ENCODE assay signal across 26 cellular contexts in the genomic region with DNA sequence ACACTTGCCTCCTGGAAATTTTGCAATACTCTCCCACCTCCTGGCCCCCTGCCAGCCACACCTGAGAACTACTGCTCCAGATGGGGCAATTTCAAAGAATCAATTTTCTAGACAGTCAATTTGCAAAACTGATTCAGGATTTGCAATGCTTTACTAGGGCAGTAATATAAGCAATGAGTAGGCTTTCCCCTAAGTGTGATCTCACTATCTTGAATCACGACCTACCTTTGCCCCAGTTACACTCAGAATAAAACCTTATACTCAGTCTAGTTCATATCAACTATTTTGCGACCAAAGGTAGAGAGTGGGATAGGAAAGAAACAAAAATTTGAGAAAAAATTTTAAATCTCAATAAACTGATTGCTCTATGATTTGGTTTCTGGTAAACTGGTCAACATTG. TPM values are rescaled to one million over a fixed set of nuclear protein-coding genes. Genes with fewer than 3 reads are reported as not detected.
DNase-seq lines count a peak whose midpoint lies in the region; ATAC-seq, FAIRE-seq and TF ChIP-seq lines count a peak whose summit lies in the region.
"Had no signal": no experiment of that assay in that cellular context is flagged by ENCODE, and none has a peak within 500 bp of the region (broad histone marks: within the 10 kb centered on the region; RNA-seq: fewer than 3 reads in every experiment).

No MANE protein-coding gene starts in this region.

- H3K36me3 ChIP-seq in bronchial epithelial cell (ENCODE audit: control insufficient read depth, insufficient read depth, low read length), result peaks cover 4% of the 10 kb centered on the region
- no peaks in the 10 kb centered on the region for H3K36me3 ChIP-seq in CD8-positive, alpha-beta memory T cell (ENCODE audit: insufficient read depth, low read length)

- POLR2A ChIA-PET in CD8-positive, alpha-beta memory T cell (lab: Charles Lee), result no interaction called here

- H3K27me3 ChIP-seq in bronchial epithelial cell (ENCODE audit: control insufficient read depth, insufficient read depth, low read length), result no peaks in the 10 kb centered on the region
- H3K27me3 ChIP-seq in CD8-positive, alpha-beta memory T cell (ENCODE audit: insufficient read depth, low read length, poor library complexity, severe bottlenecking), result no peaks in the 10 kb centered on the region
- H3K27me3 ChIP-seq: BLaER1 treated with 17β-estradiol and CSF1 and Interleukin-3, amounts not matched to agents 10 nM and 100 nM had no signal

- no peak overlapping the region for H3K27ac Mint-ChIP-seq in activated CD4-positive, alpha-beta T cell treated with anti-CD3 and anti-CD28 coated beads, Interleukin-2, amount 10 ng/mL, durations not matched to agents 24 days and 14 days
- no peak overlapping the region for H3K27ac Mint-ChIP-seq in stimulated activated effector memory CD8-positive, alpha-beta T cell treated with anti-CD3 and anti-CD28 coated beads, Interleukin-12 subunit alpha, Interleukin-12 subunit beta, amount 100 ng/mL, for 72 hours
- H3K27ac Mint-ChIP-seq in CD8-positive, alpha-beta memory T cell, result no peak overlapping the region
- H3K27ac Mint-ChIP-seq: CD4-positive, alpha-beta T cell; T-cell had no signal

- no peaks in the 10 kb centered on the region for H3K4me1 Mint-ChIP-seq in activated CD4-positive, alpha-beta T cell treated with anti-CD3 and anti-CD28 coated beads, Interleukin-2, amount 10 ng/mL, durations not matched to agents 24 days and 14 days
- no peaks in the 10 kb centered on the region for H3K4me1 Mint-ChIP-seq in stimulated activated effector memory CD8-positive, alpha-beta T cell treated with anti-CD3 and anti-CD28 coated beads, Interleukin-12 subunit alpha, Interleukin-12 subunit beta, amount 100 ng/mL, for 72 hours
- no peaks in the 10 kb centered on the region for H3K4me1 Mint-ChIP-seq in CD8-positive, alpha-beta memory T cell
- H3K4me1 Mint-ChIP-seq: T-cell had no signal

- peak; percentile 39 for ATAC-seq in stimulated activated effector memory CD8-positive, alpha-beta T cell treated with anti-CD3 and anti-CD28 coated beads, Interleukin-12 subunit alpha, Interleukin-12 subunit beta, amount 100 ng/mL, for 72 hours
- ATAC-seq in HG03342 (IDR thresholded peaks at IDR 0.05; ENCODE audit: unreplicated experiment), result no peak
- ATAC-seq: A549, GM12878, HCT116, Panc1, T-cell had no signal

- H3K36me3 Mint-ChIP-seq in activated CD4-positive, alpha-beta T cell treated with anti-CD3 and anti-CD28 coated beads, Interleukin-2, amount 10 ng/mL, durations not matched to agents 24 days and 14 days (ENCODE audit: low read depth), result peaks cover 35% of the 10 kb centered on the region
- peaks cover 34% of the 10 kb centered on the region for H3K36me3 Mint-ChIP-seq in stimulated activated effector memory CD8-positive, alpha-beta T cell treated with anti-CD3 and anti-CD28 coated beads, Interleukin-12 subunit alpha, Interleukin-12 subunit beta, amount 100 ng/mL, for 72 hours
- H3K36me3 Mint-ChIP-seq in CD8-positive, alpha-beta memory T cell, result peaks cover 15 to 65% (median 29%) of the 10 kb centered on the region in 3 donors

- H3K9me3 Mint-ChIP-seq in activated CD4-positive, alpha-beta T cell treated with anti-CD3 and anti-CD28 coated beads, Interleukin-2, amount 10 ng/mL, durations not matched to agents 24 days and 14 days, result no peaks in the 10 kb centered on the region
- H3K9me3 Mint-ChIP-seq in stimulated activated effector memory CD8-positive, alpha-beta T cell treated with anti-CD3 and anti-CD28 coated beads, Interleukin-12 subunit alpha, Interleukin-12 subunit beta, amount 100 ng/mL, for 72 hours, result no peaks in the 10 kb centered on the region
- no peaks in the 10 kb centered on the region for H3K9me3 Mint-ChIP-seq in CD8-positive, alpha-beta memory T cell
- H3K9me3 Mint-ChIP-seq: CD4-positive, alpha-beta T cell; T-cell had no signal

- FAIRE-seq in bronchial epithelial cell (lab: Jason Lieb, UNC), result no peak
- FAIRE-seq: A549, GM12878, H1 had no signal

- peak; percentile 10 for DNase-seq in activated CD4-positive, alpha-beta T cell treated with anti-CD3 and anti-CD28 coated beads for 48 hours
- DNase-seq in activated CD4-positive, alpha-beta T cell treated with anti-CD3 and anti-CD28 coated beads, Interleukin-2, amount 10 ng/mL, durations not matched to agents 24 days and 14 days, result no peak
- DNase-seq in HuH-7 (ENCODE audit: low spot score) (peak; percentile 2), bronchial epithelial cell (ENCODE audit: low read depth) (peak; percentile 3)
- DNase-seq in stimulated activated effector memory CD8-positive, alpha-beta T cell treated with anti-CD3 and anti-CD28 coated beads, Interleukin-12 subunit alpha, Interleukin-12 subunit beta, amount 100 ng/mL, for 72 hours (ENCODE audit: low spot score in 2 of 2), result no peak
- DNase-seq in CD8-positive, alpha-beta memory T cell, result no peak
- DNase-seq: AML-193; CD4-positive, alpha-beta T cell; COR-L47; GDM1; NCI-H1048; NCI-H1417; NCI-H1694; NCI-H2029 treated with DMSO at 0.1 percent for 48 hours; NCI-H524 treated with DMSO at 0.1 percent for 48 hours; SHP77; T-cell had no signal

- no peaks in the 10 kb centered on the region for H3K27me3 Mint-ChIP-seq in activated CD4-positive, alpha-beta T cell treated with anti-CD3 and anti-CD28 coated beads, Interleukin-2, amount 10 ng/mL, durations not matched to agents 24 days and 14 days
- no peaks in the 10 kb centered on the region for H3K27me3 Mint-ChIP-seq in CD8-positive, alpha-beta memory T cell
- H3K27me3 Mint-ChIP-seq: CD4-positive, alpha-beta T cell; T-cell had no signal

- H3K9me3 ChIP-seq in CD8-positive, alpha-beta memory T cell (ENCODE audit: low read length), result no peaks in the 10 kb centered on the region
- H3K9me3 ChIP-seq: A549; BLaER1 treated with 17β-estradiol and CSF1 and Interleukin-3, amounts not matched to agents 10 nM and 100 nM had no signal

- CTCF ChIA-PET in CD8-positive, alpha-beta memory T cell (lab: Charles Lee), result no interaction called here

- H3K4me3 Mint-ChIP-seq in activated CD4-positive, alpha-beta T cell treated with anti-CD3 and anti-CD28 coated beads, Interleukin-2, amount 10 ng/mL, durations not matched to agents 24 days and 14 days, result no peak overlapping the region
- no peak overlapping the region for H3K4me3 Mint-ChIP-seq in stimulated activated effector memory CD8-positive, alpha-beta T cell treated with anti-CD3 and anti-CD28 coated beads, Interleukin-12 subunit alpha, Interleukin-12 subunit beta, amount 100 ng/mL, for 72 hours
- no peak overlapping the region for H3K4me3 Mint-ChIP-seq in CD8-positive, alpha-beta memory T cell
- H3K4me3 Mint-ChIP-seq: CD4-positive, alpha-beta T cell; T-cell had no signal

- intact Hi-C loops in activated CD4-positive, alpha-beta T cell treated with anti-CD3 and anti-CD28 coated beads, Interleukin-2, amount 10 ng/mL, durations not matched to agents 24 days and 14 days (cut with micrococcal nuclease), result no loop called here

- TF ChIP-seq CTCF in bronchial epithelial cell (IDR thresholded peaks at IDR 0.05; ENCODE audit: insufficient read depth, low read length, severe bottlenecking), result no peak

- H3K27ac ChIP-seq in CD8-positive, alpha-beta memory T cell (ENCODE audit: low read depth, low read length), result no peak overlapping the region
- H3K27ac ChIP-seq: A549; BLaER1 treated with 17β-estradiol and CSF1 and Interleukin-3, amounts not matched to agents 10 nM and 100 nM; KMS-11; RWPE1 had no signal

- H3K4me1 ChIP-seq in CD8-positive, alpha-beta memory T cell (ENCODE audit: insufficient read depth, low read length), result no peaks in the 10 kb centered on the region
- H3K4me1 ChIP-seq: A549 had no signal

- no peak overlapping the region for H3K4me3 ChIP-seq in bronchial epithelial cell (ENCODE audit: low read depth, low read length)
- H3K4me3 ChIP-seq in CD8-positive, alpha-beta memory T cell (ENCODE audit: low read length), result no peak overlapping the region
- H3K4me3 ChIP-seq: A549; BLaER1 treated with 17β-estradiol and CSF1 and Interleukin-3, amounts not matched to agents 10 nM and 100 nM; GM12878 had no signal

RNA-seq across cellular contexts. Expression of a gene that starts 54.4 kb away (rescaled TPM):
- total RNA-seq in activated CD4-positive, alpha-beta T cell treated with anti-CD3 and anti-CD28 coated beads, Interleukin-2, amount 10 ng/mL, durations not matched to agents 24 days and 14 days, result 86.5 and 88.7 TPM in 2 replicates
- 30.8 and 37.0 TPM in 2 replicates for total RNA-seq in bronchial epithelial cell
- total RNA-seq in CD8-positive, alpha-beta memory T cell, result 10 to 100 TPM; 64.1 to 75.0 TPM
- 22.2 TPM for polyA plus RNA-seq in CD8-positive, alpha-beta memory T cell

RNA-seq across cellular contexts. Expression of a gene that starts 54.6 kb away (rescaled TPM):
- total RNA-seq in activated CD4-positive, alpha-beta T cell treated with anti-CD3 and anti-CD28 coated beads, Interleukin-2, amount 10 ng/mL, durations not matched to agents 24 days and 14 days, result 34.2 and 37.7 TPM in 2 replicates
- total RNA-seq in bronchial epithelial cell, result 15.5 and 15.7 TPM in 2 replicates
- total RNA-seq in CD8-positive, alpha-beta memory T cell, result 10 to 100 TPM; 29.8 to 32.5 TPM
- 19.0 TPM for polyA plus RNA-seq in CD8-positive, alpha-beta memory T cell

Comparison
In these comparisons a context has a peak if more than half of its experiments do, and no peak if none do; other contexts are left out.
1. DNase-seq: peak in activated CD4-positive, alpha-beta T cell treated with anti-CD3 and anti-CD28 coated beads for 48 hours (single experiment), HuH-7 (single experiment) and bronchial epithelial cell (single experiment); none in activated CD4-positive, alpha-beta T cell treated with anti-CD3 and anti-CD28 coated beads, Interleukin-2, amount 10 ng/mL, durations not matched to agents 24 days and 14 days (single experiment), stimulated activated effector memory CD8-positive, alpha-beta T cell treated with anti-CD3 and anti-CD28 coated beads, Interleukin-12 subunit alpha, Interleukin-12 subunit beta, amount 100 ng/mL, for 72 hours (0 of 2) and CD8-positive, alpha-beta memory T cell (0 of 5).